In the genomic region with DNA sequence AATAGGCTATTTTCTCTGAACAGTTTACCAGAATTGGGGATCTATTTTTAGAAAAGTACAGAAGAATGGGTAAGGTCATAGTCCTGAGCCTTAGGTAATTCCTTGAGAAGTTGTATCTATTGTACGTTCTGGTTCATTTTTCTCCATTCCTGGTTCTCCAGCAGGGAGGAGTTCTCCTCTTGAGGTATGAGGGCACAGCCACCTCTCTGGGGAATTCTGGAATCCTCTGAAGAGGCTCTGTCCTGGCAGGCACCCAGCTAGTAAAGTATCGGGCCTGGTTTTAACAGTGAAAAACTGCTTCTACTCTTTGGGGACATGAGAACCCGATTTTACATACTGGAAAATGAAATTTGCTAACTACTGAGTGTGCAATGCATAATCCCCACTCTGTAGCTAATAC, we compare ENCODE assay signal across 23 cellular contexts. TPM values are rescaled to one million over a fixed set of nuclear protein-coding genes. Genes with fewer than 3 reads are reported as not detected.
DNase-seq lines count a peak whose midpoint lies in the region; ATAC-seq and TF ChIP-seq lines count a peak whose summit lies in the region.
"Had no signal": no experiment of that assay in that cellular context is flagged by ENCODE, and none has a peak within 500 bp of the region (broad histone marks: within the 10 kb centered on the region; RNA-seq: fewer than 3 reads in every experiment).

No MANE protein-coding gene starts in this region.

- no peak overlapping the region for H3K9ac ChIP-seq in SK-N-MC (ENCODE audit: insufficient read length)
- no peak overlapping the region for H3K9ac ChIP-seq in mammary epithelial cell (ENCODE audit: insufficient read depth, low read length)
- H3K9ac ChIP-seq: KMS-11 had no signal

- H3K27me3 ChIP-seq in mammary epithelial cell (ENCODE audit: insufficient read depth, low read length), result no peaks in the 10 kb centered on the region
- H3K27me3 ChIP-seq: heart left ventricle, tibial artery had no signal

- peak; percentile 37 for DNase-seq in AG10803 (ENCODE audit: low read depth)
- peak; percentile 19 for DNase-seq in GM04504 (ENCODE audit: low read depth)
- DNase-seq in SK-N-MC (ENCODE audit: low read depth, low spot score), result peak; percentile 32
- DNase-seq in hepatic stellate cell (ENCODE audit: low spot score), result peak; percentile 25
- no peak for DNase-seq in activated CD4-positive, CD25-positive, alpha-beta regulatory T cell (lab: John Stamatoyannopoulos, UW)
- DNase-seq in mammary epithelial cell, result no peak
- DNase-seq in glutamatergic neuron, result no peak
- DNase-seq: activated CD4-positive, alpha-beta T cell treated with anti-CD3 and anti-CD28 coated beads, Interleukin-2, amount 10 ng/mL, durations not matched to agents 24 days and 14 days; activated naive CD4-positive, alpha-beta T cell treated with anti-CD3 and anti-CD28 coated beads, Interleukin-2, amount 50 U/mL, for 16 hours; amygdala; dermis blood vessel endothelial cell; heart left ventricle; NCI-H187; NCI-H526 treated with DMSO at 0.1 percent for 48 hours; stimulated activated naive CD8-positive, alpha-beta T cell treated with anti-CD3 and anti-CD28 coated beads, Interleukin-15, amount 100 ng/mL, for 72 hours; T-helper 17 cell; tibial artery had no signal

- no peak overlapping the region for H3K4me2 ChIP-seq in mammary epithelial cell (ENCODE audit: insufficient read depth, low read depth, low read length)
- H3K4me2 ChIP-seq: KMS-11 had no signal

- no peak overlapping the region for H3K4me3 Mint-ChIP-seq in glutamatergic neuron (ENCODE audit: unreplicated experiment)
- H3K4me3 Mint-ChIP-seq: activated CD4-positive, alpha-beta T cell treated with anti-CD3 and anti-CD28 coated beads, Interleukin-2, amount 10 ng/mL, durations not matched to agents 24 days and 14 days; activated T-helper 1 cell treated with anti-CD3 and anti-CD28 coated beads, Interleukin-12 subunit alpha, Interleukin-12 subunit beta, Interleukin-2, Interleukin-4 antibody, amounts not matched to agents 30 ng/mL and 10 ng/mL and 1 ng/mL, durations not matched to agents 14 hours and 24 hours and 36 hours; stimulated activated naive CD8-positive, alpha-beta T cell treated with anti-CD3 and anti-CD28 coated beads, Interleukin-15, amount 100 ng/mL, for 72 hours; T-helper 17 cell had no signal

- 86% methylated on average over 3 of the region's 3 CpGs for WGBS in mammary epithelial cell (ENCODE audit: low coverage, missing lambda C conversion rate)

- H3K79me2 ChIP-seq in mammary epithelial cell (ENCODE audit: insufficient read depth, low read length), result no peaks in the 10 kb centered on the region

- H3K36me3 Mint-ChIP-seq in glutamatergic neuron (ENCODE audit: unreplicated experiment), result peaks cover 8% of the 10 kb centered on the region

- in situ Hi-C loops in mammary epithelial cell (cut with MboI; ENCODE audit: low sequenced_read_pairs in 2 of 2), result no loop called here

- no peak overlapping the region for H3K27ac Mint-ChIP-seq in glutamatergic neuron (ENCODE audit: unreplicated experiment)
- H3K27ac Mint-ChIP-seq: activated CD4-positive, alpha-beta T cell treated with anti-CD3 and anti-CD28 coated beads, Interleukin-2, amount 10 ng/mL, durations not matched to agents 24 days and 14 days; activated T-helper 1 cell treated with anti-CD3 and anti-CD28 coated beads, Interleukin-12 subunit alpha, Interleukin-12 subunit beta, Interleukin-2, Interleukin-4 antibody, amounts not matched to agents 30 ng/mL and 10 ng/mL and 1 ng/mL, durations not matched to agents 14 hours and 24 hours and 36 hours; stimulated activated naive CD8-positive, alpha-beta T cell treated with anti-CD3 and anti-CD28 coated beads, Interleukin-15, amount 100 ng/mL, for 72 hours; T-helper 17 cell had no signal

- H3K4me1 Mint-ChIP-seq in glutamatergic neuron (ENCODE audit: low read depth, unreplicated experiment), result peaks cover 13% of the 10 kb centered on the region
- H3K4me1 Mint-ChIP-seq: activated CD4-positive, alpha-beta T cell treated with anti-CD3 and anti-CD28 coated beads, Interleukin-2, amount 10 ng/mL, durations not matched to agents 24 days and 14 days; stimulated activated naive CD8-positive, alpha-beta T cell treated with anti-CD3 and anti-CD28 coated beads, Interleukin-15, amount 100 ng/mL, for 72 hours had no signal

- H3K27ac ChIP-seq in SK-N-MC (peak overlapping the region; percentile 54; the same call in 1 of the 2 replicates), mammary epithelial cell (ENCODE audit: insufficient read depth, low read depth, low read length) (no peak overlapping the region)
- H3K27ac ChIP-seq: heart left ventricle, KMS-11, prostate gland, RWPE1 had no signal

- H3K9me3 ChIP-seq in SK-N-MC (ENCODE audit: low read depth, low read length) (no peaks in the 10 kb centered on the region), mammary epithelial cell (replicated peaks; ENCODE audit: insufficient read depth, low read length) (peaks cover 7% of the 10 kb centered on the region)
- H3K9me3 ChIP-seq: heart left ventricle, prostate gland, tibial artery had no signal

- intact Hi-C loops in mammary epithelial cell (cut with micrococcal nuclease), result no loop called here

- no peaks in the 10 kb centered on the region for H3K4me1 ChIP-seq in mammary epithelial cell (ENCODE audit: insufficient read depth, low read length)
- H3K4me1 ChIP-seq: heart left ventricle, prostate gland had no signal

- no TSS peak for BruUV-seq in mammary epithelial cell (replicated peaks; lab: Mats Ljungman, UMichigan)

- H3K36me3 ChIP-seq in SK-N-MC (ENCODE audit: insufficient read depth, low read length) (no peaks in the 10 kb centered on the region), mammary epithelial cell (ENCODE audit: insufficient read depth, low read length) (no peaks in the 10 kb centered on the region)
- H3K36me3 ChIP-seq: heart left ventricle, prostate gland, tibial artery had no signal

- TF ChIP-seq CTCF in AG10803 (conservative IDR thresholded peaks at IDR 0.05; ENCODE audit: low read length), result no peak
- no peak for TF ChIP-seq CTCF in mammary epithelial cell (conservative IDR thresholded peaks at IDR 0.05 in 1 of 2, IDR thresholded peaks at IDR 0.05 in 1 of 2; ENCODE audit: extremely low read depth in 1 of 2, insufficient read depth in 1 of 2, low read depth in 1 of 2, low read length in 2 of 2)
- no peak for TF ChIP-seq CTCF in glutamatergic neuron (IDR thresholded peaks at IDR 0.05; ENCODE audit: partially characterized antibody, unreplicated experiment)

- CTCF ChIA-PET in mammary epithelial cell (lab: Charles Lee; ENCODE audit: low non-redundant PET), result no interaction called here

- H3K9me3 Mint-ChIP-seq in glutamatergic neuron (ENCODE audit: unreplicated experiment), result no peaks in the 10 kb centered on the region
- H3K9me3 Mint-ChIP-seq: activated CD4-positive, alpha-beta T cell treated with anti-CD3 and anti-CD28 coated beads, Interleukin-2, amount 10 ng/mL, durations not matched to agents 24 days and 14 days; activated T-helper 1 cell treated with anti-CD3 and anti-CD28 coated beads, Interleukin-12 subunit alpha, Interleukin-12 subunit beta, Interleukin-2, Interleukin-4 antibody, amounts not matched to agents 30 ng/mL and 10 ng/mL and 1 ng/mL, durations not matched to agents 14 hours and 24 hours and 36 hours; stimulated activated naive CD8-positive, alpha-beta T cell treated with anti-CD3 and anti-CD28 coated beads, Interleukin-15, amount 100 ng/mL, for 72 hours had no signal

- H3K27me3 Mint-ChIP-seq in glutamatergic neuron (ENCODE audit: unreplicated experiment), result peaks cover 4% of the 10 kb centered on the region
- H3K27me3 Mint-ChIP-seq: stimulated activated naive CD8-positive, alpha-beta T cell treated with anti-CD3 and anti-CD28 coated beads, Interleukin-15, amount 100 ng/mL, for 72 hours had no signal

- no peak overlapping the region for H2AFZ ChIP-seq in mammary epithelial cell (ENCODE audit: low read depth, low read length)

- H3K4me3 ChIP-seq in AG10803 (ENCODE audit: low read length) (no peak overlapping the region), SK-N-MC (peak overlapping the region; percentile 0; the same call in 1 of the 2 replicates), mammary epithelial cell (replicated peaks in 1 of 3; ENCODE audit: insufficient read depth in 1 of 3, low read depth in 2 of 3, low read length in 3 of 3) (no peak overlapping the region)
- H3K4me3 ChIP-seq: heart left ventricle, prostate gland, tibial artery had no signal

- ATAC-seq in GM21717 (IDR thresholded peaks at IDR 0.05; ENCODE audit: unreplicated experiment), result no peak
- ATAC-seq: heart left ventricle; stimulated activated naive CD8-positive, alpha-beta T cell treated with anti-CD3 and anti-CD28 coated beads, Interleukin-15, amount 100 ng/mL, for 72 hours; T-helper 17 cell had no signal

- H4K20me1 ChIP-seq in mammary epithelial cell (ENCODE audit: insufficient read depth, low read length), result no peaks in the 10 kb centered on the region

- dilution Hi-C loops in mammary epithelial cell (cut with HindIII; ENCODE audit: low sequenced_read_pairs), result no loop called here

RNA-seq across cellular contexts. Expression of gene PMFBP1, which starts 19.6 kb away (rescaled TPM):
- total RNA-seq in mammary epithelial cell (under 1 TPM; under 0.01 to 0.49 TPM), glutamatergic neuron (ENCODE audit: unreplicated experiment) (13.1 TPM)
- polyA plus RNA-seq in mammary epithelial cell, result 0.07 TPM
- polyA minus RNA-seq in mammary epithelial cell, result 4.2 TPM
- total RNA-seq: dermis blood vessel endothelial cell, H4 had no signal

Comparison
In these comparisons a context has a peak if more than half of its experiments do, and no peak if none do; other contexts are left out.
1. DNase-seq: peak in AG10803 (single experiment), GM04504 (single experiment), SK-N-MC (single experiment) and hepatic stellate cell (single experiment); none in activated CD4-positive, CD25-positive, alpha-beta regulatory T cell (0 of 4), mammary epithelial cell (single experiment) and glutamatergic neuron (single experiment).